Comparison of ENCODE assay signal across 14 cellular contexts in the genomic region with DNA sequence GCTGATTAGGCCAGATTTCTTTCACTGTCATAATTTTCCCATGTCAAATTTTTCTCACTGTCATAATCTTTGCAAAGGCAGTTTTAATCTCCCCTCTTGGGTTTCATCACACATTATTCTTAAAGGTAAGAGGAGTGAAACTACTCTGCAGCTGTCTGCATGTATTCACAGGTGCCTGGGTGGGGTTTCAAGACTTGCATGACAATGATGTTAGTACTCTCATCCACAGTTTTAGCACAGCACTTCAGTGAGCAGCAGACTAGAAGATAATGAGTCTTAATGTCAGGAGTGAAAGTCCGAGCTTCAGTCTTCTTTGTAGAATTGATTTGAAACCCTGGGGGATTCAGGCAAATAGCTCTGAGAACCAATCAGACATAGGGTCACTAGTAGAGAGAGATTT.
DNase-seq lines count a peak whose midpoint lies in the region; ATAC-seq, FAIRE-seq and TF ChIP-seq lines count a peak whose summit lies in the region.
"Had no signal": no experiment of that assay in that cellular context is flagged by ENCODE, and none has a peak within 500 bp of the region (broad histone marks: within the 10 kb centered on the region; RNA-seq: fewer than 3 reads in every experiment).

No MANE protein-coding gene starts in this region.

- no peak overlapping the region for H3K9ac ChIP-seq in H1 (replicated peaks in 1 of 4; ENCODE audit: extremely low read depth in 1 of 4, low read depth in 3 of 4, low read length in 3 of 4)

- H3K36me3 ChIP-seq in H1 (ENCODE audit: control insufficient read depth in 2 of 4, insufficient read depth in 4 of 4, low read length in 3 of 4), result no peaks in the 10 kb centered on the region
- no peaks in the 10 kb centered on the region for H3K36me3 ChIP-seq in sigmoid colon

- no peaks in the 10 kb centered on the region for H3K79me1 ChIP-seq in H1 (ENCODE audit: low read depth, low read length)

- H3K9me3 Mint-ChIP-seq in effector memory CD8-positive, alpha-beta T cell, result no peaks in the 10 kb centered on the region
- H3K9me3 Mint-ChIP-seq: activated naive CD8-positive, alpha-beta T cell treated with anti-CD3 and anti-CD28 coated beads, Interleukin-2, amount 10 ng/mL, durations not matched to agents 7 days and 5 days had no signal

- no peaks in the 10 kb centered on the region for H4K20me1 ChIP-seq in H1 (replicated peaks in 1 of 2; ENCODE audit: control insufficient read depth in 1 of 2, insufficient read depth in 2 of 2, low read length in 2 of 2)

- H3K27ac Mint-ChIP-seq in effector memory CD8-positive, alpha-beta T cell, result no peak overlapping the region
- H3K27ac Mint-ChIP-seq: activated CD8-positive, alpha-beta T cell treated with anti-CD3 and anti-CD28 coated beads, Interleukin-2, amount 10 ng/mL, durations not matched to agents 7 days and 5 days; activated naive CD8-positive, alpha-beta T cell treated with anti-CD3 and anti-CD28 coated beads, Interleukin-2, amount 10 ng/mL, durations not matched to agents 7 days and 5 days; CD8-positive, alpha-beta T cell had no signal

- H3K27me3 Mint-ChIP-seq in effector memory CD8-positive, alpha-beta T cell, result peaks cover 12 to 17% of the 10 kb centered on the region in 2 donors

- FAIRE-seq in H1 (lab: Jason Lieb, UNC), result no peak

- H4K8ac ChIP-seq in H1 (ENCODE audit: extremely low read depth, insufficient read depth, low read length), result no peak overlapping the region

- ATAC-seq in GM18909 (IDR thresholded peaks at IDR 0.05; ENCODE audit: poor library complexity, unreplicated experiment) (peak; percentile 75), GM21717 (IDR thresholded peaks at IDR 0.05; ENCODE audit: unreplicated experiment) (peak; percentile 90), HG03196 (IDR thresholded peaks at IDR 0.05; ENCODE audit: unreplicated experiment) (peak; percentile 68)
- ATAC-seq in effector memory CD8-positive, alpha-beta T cell (replicated peaks), result no peak
- ATAC-seq: activated CD8-positive, alpha-beta T cell treated with anti-CD3 and anti-CD28 coated beads, Interleukin-2, amount 10 ng/mL, durations not matched to agents 7 days and 5 days; CD8-positive, alpha-beta T cell had no signal

- no peak overlapping the region for H2AK5ac ChIP-seq in H1 (ENCODE audit: low read depth, low read length)

- H3K79me2 ChIP-seq in H1 (ENCODE audit: control insufficient read depth in 1 of 2, insufficient read depth in 2 of 2, low read length in 2 of 2), result no peaks in the 10 kb centered on the region

- no peak for TF ChIP-seq EP300 in H1 (IDR thresholded peaks at IDR 0.05; ENCODE audit: borderline replicate concordance in 1 of 2, low read depth in 2 of 2, low read length in 2 of 2)
- no peak for TF ChIP-seq EP300 in sigmoid colon (IDR thresholded peaks at IDR 0.05)

- no peak for TF ChIP-seq RAD21 in H1 (IDR thresholded peaks at IDR 0.05 in 1 of 2, conservative IDR thresholded peaks at IDR 0.05 in 1 of 2; ENCODE audit: low read depth in 2 of 2, low read length in 2 of 2)

- H3K4me2 ChIP-seq in H1 (ENCODE audit: insufficient read depth in 1 of 2, low read depth in 2 of 2, low read length in 2 of 2), result no peak overlapping the region

- no peak for DNase-seq in H1 (ENCODE audit: low read depth in 1 of 2, low spot score in 2 of 2)
- no peak for DNase-seq in DMS114 treated with DMSO at 0.1 percent for 48 hours (lab: John Stamatoyannopoulos, UW; ENCODE audit: unreplicated experiment)
- no peak for DNase-seq in effector memory CD8-positive, alpha-beta T cell
- no peak for DNase-seq in activated CD4-positive, CD25-positive, alpha-beta regulatory T cell (lab: John Stamatoyannopoulos, UW)
- DNase-seq in sigmoid colon, result no peak
- DNase-seq: activated CD8-positive, alpha-beta T cell treated with anti-CD3 and anti-CD28 coated beads, Interleukin-2, amount 10 ng/mL, durations not matched to agents 7 days and 5 days; activated naive CD8-positive, alpha-beta T cell treated with anti-CD3 and anti-CD28 coated beads, Interleukin-2, amount 10 ng/mL, durations not matched to agents 7 days and 5 days; CD8-positive, alpha-beta T cell; NCI-H774; stimulated activated CD4-positive, alpha-beta T cell treated with anti-CD3 and anti-CD28 coated beads, Interleukin-2, amount 100 ng/mL, for 48 hours had no signal

- H3K4me3 ChIP-seq in H1 (ENCODE audit: extremely low read depth in 1 of 4, insufficient read depth in 2 of 4, low read depth in 3 of 4, low read length in 4 of 4), result no peak overlapping the region
- H3K4me3 ChIP-seq in sigmoid colon, result no peak overlapping the region
- H3K4me3 ChIP-seq: lung had no signal

- H2BK120ac ChIP-seq in H1 (replicated peaks; ENCODE audit: low read depth, low read length), result no peak overlapping the region

- H3K4me1 ChIP-seq in H1 (replicated peaks in 1 of 4; ENCODE audit: control insufficient read depth in 3 of 4, insufficient read depth in 4 of 4, low read length in 3 of 4) (peaks cover 0 to 3% (median under 1%) of the 10 kb centered on the region in 4 experiments; a peak in 2 of 7 replicates), sigmoid colon (no peaks in the 10 kb centered on the region)

- TF ChIP-seq POLR2A in H1 (IDR thresholded peaks at IDR 0.05; ENCODE audit: control extremely low read depth in 1 of 2, low read depth in 2 of 2, low read length in 2 of 2) (no peak), sigmoid colon (IDR thresholded peaks at IDR 0.05) (no peak)

- no peaks in the 10 kb centered on the region for H3K23me2 ChIP-seq in H1 (ENCODE audit: low read depth, low read length)

- H3K4ac ChIP-seq in H1 (replicated peaks; ENCODE audit: insufficient read length, low read depth, low read length), result no peak overlapping the region

- H3K4me1 Mint-ChIP-seq in effector memory CD8-positive, alpha-beta T cell (ENCODE audit: low read depth in 2 of 2), result no peaks in the 10 kb centered on the region
- H3K4me1 Mint-ChIP-seq: activated naive CD8-positive, alpha-beta T cell treated with anti-CD3 and anti-CD28 coated beads, Interleukin-2, amount 10 ng/mL, durations not matched to agents 7 days and 5 days had no signal

- POLR2A ChIA-PET in H1 (lab: Charles Lee; ENCODE audit: partially characterized antibody), result interaction anchor here (1.3 kb wide), 1 partner anchor 348 kb away, joined by 4 read pairs; the partner anchor contains the start of gene HMGB2

- intact Hi-C loops in sigmoid colon (cut with DNase I), result no loop called here

- H3K4me3 Mint-ChIP-seq in effector memory CD8-positive, alpha-beta T cell, result no peak overlapping the region
- H3K4me3 Mint-ChIP-seq: activated CD8-positive, alpha-beta T cell treated with anti-CD3 and anti-CD28 coated beads, Interleukin-2, amount 10 ng/mL, durations not matched to agents 7 days and 5 days; activated naive CD8-positive, alpha-beta T cell treated with anti-CD3 and anti-CD28 coated beads, Interleukin-2, amount 10 ng/mL, durations not matched to agents 7 days and 5 days; CD8-positive, alpha-beta T cell had no signal

- H3K27ac ChIP-seq in H1 (ENCODE audit: low read depth, low read length), result no peak overlapping the region
- H3K27ac ChIP-seq in sigmoid colon, result no peak overlapping the region

- H3K14ac ChIP-seq in H1 (ENCODE audit: insufficient read length), result no peak overlapping the region

- peaks cover 5 to 13% of the 10 kb centered on the region in 2 experiments; a peak in 2 of 4 replicates for H3K9me3 ChIP-seq in H1 (ENCODE audit: insufficient read depth in 2 of 2, low read depth in 1 of 2, low read length in 1 of 2)
- H3K9me3 ChIP-seq in sigmoid colon, result peaks cover 0 to 4% (median 0%) of the 10 kb centered on the region in 4 donors

- no peak overlapping the region for H4K5ac ChIP-seq in H1 (ENCODE audit: insufficient read length, low read depth, low read length)

- H2BK5ac ChIP-seq in H1 (ENCODE audit: low read depth, low read length), result no peak overlapping the region

- CTCF ChIA-PET in H1 (lab: Charles Lee; ENCODE audit: partially characterized antibody), result interaction anchor here (0.6 to 1.9 kb wide), 4 partner anchors 10 to 1276 kb away, joined by 3 to 8 read pairs (median 4); no protein-coding TSS in a partner anchor

- H3K23ac ChIP-seq in H1 (ENCODE audit: insufficient read length), result no peak overlapping the region

- H3K36me3 Mint-ChIP-seq in effector memory CD8-positive, alpha-beta T cell (ENCODE audit: insufficient read depth), result no peaks in the 10 kb centered on the region
- H3K36me3 Mint-ChIP-seq: activated naive CD8-positive, alpha-beta T cell treated with anti-CD3 and anti-CD28 coated beads, Interleukin-2, amount 10 ng/mL, durations not matched to agents 7 days and 5 days; CD8-positive, alpha-beta T cell had no signal

- TF ChIP-seq CTCF in H1 (IDR thresholded peaks at IDR 0.05; ENCODE audit: control extremely low read depth in 1 of 3, insufficient read depth in 1 of 3, low read depth in 1 of 3, low read length in 3 of 3), result no peak
- TF ChIP-seq CTCF in sigmoid colon (IDR thresholded peaks at IDR 0.05), result no peak

- no peak overlapping the region for H2BK15ac ChIP-seq in H1 (ENCODE audit: low read length)

- no peak overlapping the region for H2AFZ ChIP-seq in H1 (ENCODE audit: low read length)

- H2BK20ac ChIP-seq in H1 (ENCODE audit: low read length), result no peak overlapping the region

- H3K27me3 ChIP-seq in H1 (replicated peaks in 1 of 4; ENCODE audit: control insufficient read depth in 3 of 4, extremely low read depth in 1 of 4, insufficient read depth in 3 of 4, low read length in 3 of 4), result no peaks in the 10 kb centered on the region; a peak in 1 of 7 replicates
- H3K27me3 ChIP-seq in sigmoid colon, result no peaks in the 10 kb centered on the region

- H3K56ac ChIP-seq in H1 (replicated peaks; ENCODE audit: insufficient read length, low read depth, low read length), result no peak overlapping the region

- H3K18ac ChIP-seq in H1 (ENCODE audit: extremely low read depth, low read length), result no peak overlapping the region

- H4K91ac ChIP-seq in H1 (replicated peaks; ENCODE audit: insufficient read length, low read length), result no peak overlapping the region

- no peak overlapping the region for H2BK12ac ChIP-seq in H1 (ENCODE audit: low read depth, low read length)

- WGBS in H1 (ENCODE audit: extremely low coverage in 1 of 2, insufficient coverage in 1 of 2, insufficient read length in 1 of 2, insufficient replicate concordance in 2 of 2, low coverage in 1 of 2, low lambda C conversion rate in 2 of 2, missing lambda C conversion rate in 1 of 2), 2 experiments, result 74% methylated on average over 1 of the region's 1 CpG; no CpG with 5 or more reads in 1 of the 2 experiments
- WGBS in sigmoid colon, 2 donors, result 93 to 97% methylated on average over 1 of the region's 1 CpG

TF ChIP-seq in H1, 55 proteins besides CTCF, POLR2A, EP300 and RAD21:
- TF ChIP-seq TCF12 (IDR thresholded peaks at IDR 0.05; ENCODE audit: low read depth, low read length) (0 out of 2 replicates have a peak, but pooled peaks have one; percentile 50), TAF7 (optimal IDR thresholded peaks at IDR 0.05; ENCODE audit: borderline replicate concordance, low read depth, low read length) (no peak)
